In the genomic region with DNA sequence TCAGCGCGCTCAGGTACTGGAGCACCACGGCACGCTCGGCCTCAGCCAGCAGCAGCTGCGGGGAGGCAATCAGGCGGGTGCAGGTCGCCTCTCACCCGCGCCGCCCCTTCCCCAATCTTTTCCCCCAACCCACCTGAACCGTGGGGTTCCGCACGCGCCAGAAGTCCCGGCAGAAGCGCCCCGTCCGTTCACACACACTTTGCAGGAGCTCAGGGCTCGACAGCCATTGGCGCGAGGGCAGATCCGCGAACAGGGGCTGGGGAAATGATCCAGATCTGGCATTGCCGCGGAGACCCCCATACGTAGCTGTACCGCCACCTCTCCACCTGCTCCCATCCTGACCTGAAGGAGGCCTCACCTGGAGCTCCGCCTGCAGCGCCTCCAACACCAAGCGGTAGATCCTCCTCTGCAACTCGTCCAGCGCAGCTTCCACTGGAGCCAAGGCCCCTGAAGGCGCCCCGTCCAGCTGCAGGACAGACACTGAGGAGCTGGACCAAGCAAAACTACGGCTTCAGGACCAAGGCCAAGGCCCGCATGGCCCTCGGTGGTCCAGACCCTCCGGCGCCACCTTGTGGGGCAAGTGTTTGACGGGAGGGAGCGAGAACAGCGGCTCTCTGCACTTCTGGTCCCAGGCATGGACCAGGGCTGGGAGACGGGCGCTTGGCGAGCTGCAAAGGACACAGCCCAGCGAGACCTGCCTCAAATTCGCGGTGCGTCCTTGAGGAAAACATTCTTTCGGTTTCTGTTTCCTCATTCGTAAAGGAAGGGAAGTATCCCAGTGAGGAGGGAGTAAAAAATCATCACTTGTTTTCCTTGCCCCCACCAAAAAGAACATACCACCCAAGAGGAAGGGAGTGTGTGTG, we compare ENCODE assay signal across 8 cellular contexts. TPM values are rescaled to one million over a fixed set of nuclear protein-coding genes. Genes with fewer than 3 reads are reported as not detected.
DNase-seq lines count a peak whose midpoint lies in the region; ATAC-seq and TF ChIP-seq lines count a peak whose summit lies in the region.

No MANE protein-coding gene starts in this region.

- ATAC-seq in GM21786 (IDR thresholded peaks at IDR 0.05; ENCODE audit: unreplicated experiment) (peak; percentile 20), lower lobe of right lung (peak; percentile 72 to 75), HG03469 (IDR thresholded peaks at IDR 0.05; ENCODE audit: unreplicated experiment) (no peak)

- H3K4me1 ChIP-seq in duodenal mucosa (ENCODE audit: control insufficient read depth in 1 of 2, insufficient read depth in 2 of 2, low read length in 2 of 2) (peaks cover 26 to 32% of the 10 kb centered on the region in 2 donors), lower lobe of right lung (peaks cover 42% of the 10 kb centered on the region)

- H3K27ac ChIP-seq in duodenal mucosa (ENCODE audit: low read depth, low read length), result no peak overlapping the region
- H3K27ac ChIP-seq in lower lobe of right lung, result no peak overlapping the region

- DNase-seq in Ammon's horn (ENCODE audit: low spot score) (peak; percentile 89), NCI-H526 (lab: John Stamatoyannopoulos, UW) (peak; percentile 55 to 86), lower lobe of right lung (peak; percentile 94)
- peak; percentile 91 to 92 for DNase-seq in activated CD4-positive, alpha-beta T cell treated with anti-CD3 and anti-CD28 coated beads, Interleukin-2, amount 50 U/mL, for 48 hours
- DNase-seq in stimulated activated CD4-positive, alpha-beta T cell treated with anti-CD3 and anti-CD28 coated beads, Interleukin-4, amount 100 ng/mL, for 48 hours (ENCODE audit: low read depth in 2 of 2), result peak; percentile 82 to 87

- no peak overlapping the region for H3K9ac ChIP-seq in duodenal mucosa (ENCODE audit: low read depth in 1 of 2, low read length in 2 of 2)

- TF ChIP-seq CTCF in lower lobe of right lung (IDR thresholded peaks at IDR 0.05), result peak; percentile 89

- peak overlapping the region; percentile 71 to 82 for H3K4me3 ChIP-seq in duodenal mucosa (ENCODE audit: low read depth in 1 of 2, low read length in 2 of 2)
- peak overlapping the region; percentile 73 for H3K4me3 ChIP-seq in lower lobe of right lung

- intact Hi-C loops in lower lobe of right lung (cut with DNase I), result no loop called here

- no peaks in the 10 kb centered on the region for H3K27me3 ChIP-seq in duodenal mucosa (ENCODE audit: control insufficient read depth in 1 of 2, insufficient read depth in 2 of 2, low read length in 2 of 2)
- H3K27me3 ChIP-seq in lower lobe of right lung (ENCODE audit: low read depth), result no peaks in the 10 kb centered on the region

- H3K9me3 ChIP-seq in duodenal mucosa (ENCODE audit: control insufficient read depth in 1 of 2, low read length in 2 of 2) (no peaks in the 10 kb centered on the region), lower lobe of right lung (no peaks in the 10 kb centered on the region)

- H3K36me3 ChIP-seq in duodenal mucosa (ENCODE audit: control insufficient read depth in 1 of 2, insufficient read depth in 2 of 2, low read length in 2 of 2) (no peaks in the 10 kb centered on the region), lower lobe of right lung (no peaks in the 10 kb centered on the region)

RNA-seq across cellular contexts. Expression of a gene that starts 1.5 kb away (rescaled TPM):
- 29.0 TPM for total RNA-seq in lower lobe of right lung

RNA-seq across cellular contexts. Expression of a gene that starts 4.7 kb away (rescaled TPM):
- 15.6 TPM for total RNA-seq in lower lobe of right lung

RNA-seq across cellular contexts. Expression of a gene that starts 6.7 kb away (rescaled TPM):
- 66.5 TPM for total RNA-seq in lower lobe of right lung

RNA-seq across cellular contexts. Expression of a gene that starts 13.7 kb away (rescaled TPM):
- total RNA-seq in lower lobe of right lung, result 14.9 TPM

RNA-seq across cellular contexts. Expression of a gene that starts 14.9 kb away (rescaled TPM):
- 55.6 TPM for total RNA-seq in lower lobe of right lung
